Comparison of ENCODE assay signal across 8 cellular contexts in genomic region chr10:72320676-72321247, GRCh38. TPM values are rescaled to one million over a fixed set of nuclear protein-coding genes. Genes with fewer than 3 reads are reported as not detected.
A peak's percentile ranks its signal among the peaks of the same experiment; 100 is the strongest.
DNase-seq lines count a peak whose midpoint lies in the region; ATAC-seq and TF ChIP-seq lines count a peak whose summit lies in the region.

No MANE protein-coding gene starts in this region.

- ATAC-seq in HG03565 (IDR thresholded peaks at IDR 0.05; ENCODE audit: unreplicated experiment) (peak; percentile 61), upper lobe of left lung (ENCODE audit: low FRiP score in 2 of 2) (peak; percentile 36 to 82)
- ATAC-seq in natural killer cell treated with Interleukin-12 subunit alpha and Interleukin-12 subunit beta and Interleukin-15 and Interleukin-18, amount 100 ng/mL, for 72 hours, result peak; percentile 63 to 72

- H3K4me1 Mint-ChIP-seq in natural killer cell treated with Interleukin-12 subunit alpha and Interleukin-12 subunit beta and Interleukin-15 and Interleukin-18, amount 100 ng/mL, for 72 hours (ENCODE audit: low read depth in 2 of 2), result peaks cover 50 to 53% of the 10 kb centered on the region in 2 donors

- peaks cover 81 to 99% (median 88%) of the 10 kb centered on the region in 4 donors for H3K4me1 ChIP-seq in upper lobe of left lung

- peak in 1 of 4 donors; percentile 74 for TF ChIP-seq POLR2A in upper lobe of left lung (IDR thresholded peaks at IDR 0.05)

- no peaks in the 10 kb centered on the region for H3K36me3 Mint-ChIP-seq in natural killer cell treated with Interleukin-12 subunit alpha and Interleukin-12 subunit beta and Interleukin-15 and Interleukin-18, amount 100 ng/mL, for 72 hours

- TF ChIP-seq CTCF in GM20000 (IDR thresholded peaks at IDR 0.05; ENCODE audit: extremely low read depth, missing control alignments), result no peak
- TF ChIP-seq CTCF in epithelial cell of proximal tubule (conservative IDR thresholded peaks at IDR 0.05; ENCODE audit: low read depth, low read length), result no peak
- no peak for TF ChIP-seq CTCF in upper lobe of left lung (IDR thresholded peaks at IDR 0.05)

- 36 to 57% methylated on average over 8 to 12 of the region's 12 CpGs for WGBS in upper lobe of left lung, 2 donors

- H3K36me3 ChIP-seq in upper lobe of left lung, result no peaks in the 10 kb centered on the region

- peak overlapping the region; percentile 96 to 97 for H3K27ac Mint-ChIP-seq in natural killer cell treated with Interleukin-12 subunit alpha and Interleukin-12 subunit beta and Interleukin-15 and Interleukin-18, amount 100 ng/mL, for 72 hours

- TF ChIP-seq EP300 in upper lobe of left lung (IDR thresholded peaks at IDR 0.05), result peak in 1 of 4 donors; percentile 9

- H3K27me3 ChIP-seq in upper lobe of left lung, result no peaks in the 10 kb centered on the region

- H3K4me3 Mint-ChIP-seq in natural killer cell treated with Interleukin-12 subunit alpha and Interleukin-12 subunit beta and Interleukin-15 and Interleukin-18, amount 100 ng/mL, for 72 hours, result peak overlapping the region; percentile 86

- H3K9me3 ChIP-seq in upper lobe of left lung, result no peaks in the 10 kb centered on the region

- H3K4me3 ChIP-seq in epithelial cell of proximal tubule (ENCODE audit: low read depth, low read length), result peak overlapping the region; percentile 8
- H3K4me3 ChIP-seq in upper lobe of left lung, result no peak overlapping the region

- no peaks in the 10 kb centered on the region for H3K27me3 Mint-ChIP-seq in natural killer cell treated with Interleukin-12 subunit alpha and Interleukin-12 subunit beta and Interleukin-15 and Interleukin-18, amount 100 ng/mL, for 72 hours

- peak; percentile 97 for DNase-seq in DMS 273 treated with DMSO at 0.1 percent for 48 hours (lab: John Stamatoyannopoulos, UW)
- peak; percentile 89 for DNase-seq in GM20000 (ENCODE audit: low spot score)
- DNase-seq in NOMO-1 treated with dmso at 0.1 percent for 144 hours (lab: John Stamatoyannopoulos, UW; ENCODE audit: unreplicated experiment), result peak; percentile 91
- DNase-seq in activated CD8-positive, alpha-beta memory T cell treated with anti-CD3 and anti-CD28 coated beads, Interleukin-2, amount 50 U/mL, for 4 hours, result peak; percentile 68
- no peak for DNase-seq in epithelial cell of proximal tubule (ENCODE audit: low read depth)
- DNase-seq in natural killer cell treated with Interleukin-12 subunit alpha and Interleukin-12 subunit beta and Interleukin-15 and Interleukin-18, amount 100 ng/mL, for 72 hours (ENCODE audit: low spot score), result peak; percentile 82
- DNase-seq in upper lobe of left lung, result peak in 1 of 2 donors; percentile 86

- H3K9me3 Mint-ChIP-seq in natural killer cell treated with Interleukin-12 subunit alpha and Interleukin-12 subunit beta and Interleukin-15 and Interleukin-18, amount 100 ng/mL, for 72 hours, result no peaks in the 10 kb centered on the region

- peak overlapping the region; percentile 90 to 99 (median 96) for H3K27ac ChIP-seq in upper lobe of left lung

RNA-seq across cellular contexts. Expression of gene DNAJB12, which starts 34.0 kb away (rescaled TPM):
- total RNA-seq in epithelial cell of proximal tubule, result 25.0 and 29.8 TPM in 2 replicates
- 10 to 100 TPM; 39.5 to 39.7 TPM for total RNA-seq in natural killer cell treated with Interleukin-12 subunit alpha and Interleukin-12 subunit beta and Interleukin-15 and Interleukin-18, amount 100 ng/mL, for 72 hours
- total RNA-seq in upper lobe of left lung, result 10 to 100 TPM; 24.4 to 81.7 (median 49.2) TPM

RNA-seq across cellular contexts. Expression of gene DDIT4, which starts 47.0 kb away (rescaled TPM):
- total RNA-seq in epithelial cell of proximal tubule (33.6 and 122 TPM in 2 replicates), upper lobe of left lung (100 to 1,000 TPM in 5 of 6 donors, 10 to 100 TPM in 1; 81.0 to 218 (median 151) TPM)
- total RNA-seq in natural killer cell treated with Interleukin-12 subunit alpha and Interleukin-12 subunit beta and Interleukin-15 and Interleukin-18, amount 100 ng/mL, for 72 hours, result 100 to 1,000 TPM; 189 to 207 TPM
